4 cellular contexts compared by ENCODE assay signal in the genomic region with DNA sequence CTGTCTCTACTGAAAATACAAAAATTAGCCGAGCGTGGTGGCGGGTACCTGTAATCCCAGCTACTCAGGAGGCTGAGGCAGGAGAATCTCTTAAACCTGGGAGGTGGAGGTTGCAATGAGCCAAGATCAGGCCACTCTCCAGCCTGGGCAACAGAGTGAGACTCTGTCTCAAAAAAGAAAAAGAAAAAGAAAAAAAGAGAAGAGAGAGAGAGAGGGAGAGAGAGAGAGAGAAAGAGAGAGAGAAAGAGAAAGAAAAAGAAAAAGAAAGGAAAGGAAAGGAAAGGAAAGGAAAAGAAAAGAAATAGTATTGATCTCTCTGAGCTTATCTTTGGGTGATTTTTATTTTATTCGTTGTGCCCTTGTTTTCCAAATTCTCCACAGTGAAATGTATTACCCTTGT. TPM values are rescaled to one million over a fixed set of nuclear protein-coding genes. Genes with fewer than 3 reads are reported as not detected.
"Had no signal": no experiment of that assay in that cellular context is flagged by ENCODE, and none has a peak within 500 bp of the region (broad histone marks: within the 10 kb centered on the region; RNA-seq: fewer than 3 reads in every experiment).

No MANE protein-coding gene starts in this region.

RNA-seq across cellular contexts. Expression of a gene that starts 1.2 kb away (rescaled TPM):
- total RNA-seq: Peyer's patch, Right ventricle myocardium superior, SJSA1 had no signal
- polyA plus RNA-seq: SK-N-SH had no signal
